ENCODE assay signal across 36 cellular contexts in genomic region chr4:61785766-61786165, GRCh38.
"Had no signal": no experiment of that assay in that cellular context is flagged by ENCODE, and none has a peak within 500 bp of the region (broad histone marks: within the 10 kb centered on the region; RNA-seq: fewer than 3 reads in every experiment).

No MANE protein-coding gene starts in this region.

- DNase-seq: activated effector memory CD4-positive, alpha-beta T cell treated with anti-CD3 and anti-CD28 coated beads, Interleukin-2, amount 50 U/mL, for 16 hours; activated effector memory CD4-positive, alpha-beta T cell treated with Interleukin-2 at 50 U/mL for 16 hours; activated gamma-delta T cell; activated gamma-delta T cell treated with Interleukin-2 at 50 U/mL for 16 hours; activated naive CD4-positive, alpha-beta T cell; activated naive CD4-positive, alpha-beta T cell treated with anti-CD3 and anti-CD28 coated beads for 36 hours; activated naive CD4-positive, alpha-beta T cell treated with anti-CD3 and anti-CD28 coated beads, Interleukin-2, amount 10 ng/mL, durations not matched to agents 7 days and 5 days; activated naive CD4-positive, alpha-beta T cell treated with anti-CD3 and anti-CD28 coated beads, Interleukin-2, amount 50 U/mL, for 16 hours; activated naive CD4-positive, alpha-beta T cell treated with Interleukin-2 at 50 U/mL for 16 hours; activated naive CD8-positive, alpha-beta T cell treated with anti-CD3 and anti-CD28 coated beads for 36 hours; activated naive CD8-positive, alpha-beta T cell treated with anti-CD3 and anti-CD28 coated beads, Interleukin-2, amount 10 ng/mL, durations not matched to agents 7 days and 5 days; activated naive CD8-positive, alpha-beta T cell treated with anti-CD3 and anti-CD28 coated beads, Interleukin-2, amount 50 U/mL, for 24 hours; activated T-cell treated with anti-CD3 and anti-CD28 coated beads, Interleukin-2, amount 50 U/mL, for 1 hour; activated T-cell treated with anti-CD3 and anti-CD28 coated beads, Interleukin-2, amount 50 U/mL, for 24 hours; activated T-cell treated with anti-CD3 and anti-CD28 coated beads, Interleukin-2, amount 50 U/mL, for 4 hours; activated T-cell treated with anti-CD3 and anti-CD28 coated beads, Interleukin-2, amount 50 U/mL, for 48 hours; activated T-cell treated with anti-CD3 and anti-CD28 coated beads, Interleukin-2, amount 50 U/mL, for 72 hours; amniotic stem cell; amygdala; anterior cingulate cortex; aorta; body of pancreas; brain microvascular endothelial cell; central memory CD4-positive, alpha-beta T cell had no signal

- H3K27ac Mint-ChIP-seq: activated naive CD4-positive, alpha-beta T cell treated with anti-CD3 and anti-CD28 coated beads for 36 hours; activated naive CD4-positive, alpha-beta T cell treated with anti-CD3 and anti-CD28 coated beads, Interleukin-2, amount 10 ng/mL, durations not matched to agents 7 days and 5 days; activated naive CD4-positive, alpha-beta T cell treated with anti-CD3 and anti-CD28 coated beads, Interleukin-2, amount 50 U/mL, for 24 hours; activated naive CD4-positive, alpha-beta T cell treated with anti-CD3 and anti-CD28 coated beads, Interleukin-2, amount 50 U/mL, for 72 hours; activated naive CD8-positive, alpha-beta T cell; activated naive CD8-positive, alpha-beta T cell treated with anti-CD3 and anti-CD28 coated beads for 36 hours; activated naive CD8-positive, alpha-beta T cell treated with anti-CD3 and anti-CD28 coated beads, Interleukin-2, amount 10 ng/mL, durations not matched to agents 7 days and 5 days; activated naive CD8-positive, alpha-beta T cell treated with anti-CD3 and anti-CD28 coated beads, Interleukin-2, amount 50 U/mL, for 24 hours; activated T-cell treated with anti-CD3 and anti-CD28 coated beads, Interleukin-2, amount 50 U/mL, for 24 hours; activated T-cell treated with anti-CD3 and anti-CD28 coated beads, Interleukin-2, amount 50 U/mL, for 72 hours; activated T-helper 1 cell treated with anti-CD3 and anti-CD28 coated beads, Interleukin-12 subunit alpha, Interleukin-12 subunit beta, Interleukin-2, Interleukin-4 antibody, amounts not matched to agents 30 ng/mL and 10 ng/mL and 1 ng/mL, durations not matched to agents 14 hours and 24 hours and 36 hours; activated T-helper 17 cell treated with anti-CD3 and anti-CD28 coated beads, Interleukin-2, amount 50 U/mL, for 72 hours; activated T-helper 2 cell treated with anti-CD3 and anti-CD28 coated beads, Interferon-gamma antibody, Interleukin-2, Interleukin-4, amounts not matched to agents 10 μg/mL and 5 μg/mL and 100 μg/mL, durations not matched to agents 14 hours and 24 hours and 36 hours had no signal

- H3K4me3 Mint-ChIP-seq: activated naive CD4-positive, alpha-beta T cell treated with anti-CD3 and anti-CD28 coated beads for 36 hours; activated naive CD4-positive, alpha-beta T cell treated with anti-CD3 and anti-CD28 coated beads, Interleukin-2, amount 10 ng/mL, durations not matched to agents 7 days and 5 days; activated naive CD4-positive, alpha-beta T cell treated with anti-CD3 and anti-CD28 coated beads, Interleukin-2, amount 50 U/mL, for 24 hours; activated naive CD8-positive, alpha-beta T cell; activated naive CD8-positive, alpha-beta T cell treated with anti-CD3 and anti-CD28 coated beads for 36 hours; activated naive CD8-positive, alpha-beta T cell treated with anti-CD3 and anti-CD28 coated beads, Interleukin-2, amount 10 ng/mL, durations not matched to agents 7 days and 5 days; activated naive CD8-positive, alpha-beta T cell treated with anti-CD3 and anti-CD28 coated beads, Interleukin-2, amount 50 U/mL, for 24 hours; activated T-cell treated with anti-CD3 and anti-CD28 coated beads, Interleukin-2, amount 50 U/mL, for 24 hours; activated T-cell treated with anti-CD3 and anti-CD28 coated beads, Interleukin-2, amount 50 U/mL, for 4 hours; activated T-cell treated with anti-CD3 and anti-CD28 coated beads, Interleukin-2, amount 50 U/mL, for 72 hours; activated T-helper 1 cell treated with anti-CD3 and anti-CD28 coated beads, Interleukin-12 subunit alpha, Interleukin-12 subunit beta, Interleukin-2, Interleukin-4 antibody, amounts not matched to agents 30 ng/mL and 10 ng/mL and 1 ng/mL, durations not matched to agents 14 hours and 24 hours and 36 hours; activated T-helper 17 cell treated with anti-CD3 and anti-CD28 coated beads, Interleukin-2, amount 50 U/mL, for 72 hours; brain; central memory CD8-positive, alpha-beta T cell had no signal

- H3K4me1 Mint-ChIP-seq: activated naive CD4-positive, alpha-beta T cell treated with anti-CD3 and anti-CD28 coated beads, Interleukin-2, amount 10 ng/mL, durations not matched to agents 7 days and 5 days; activated naive CD4-positive, alpha-beta T cell treated with anti-CD3 and anti-CD28 coated beads, Interleukin-2, amount 50 U/mL, for 24 hours; activated naive CD8-positive, alpha-beta T cell treated with anti-CD3 and anti-CD28 coated beads for 36 hours; activated naive CD8-positive, alpha-beta T cell treated with anti-CD3 and anti-CD28 coated beads, Interleukin-2, amount 10 ng/mL, durations not matched to agents 7 days and 5 days; activated naive CD8-positive, alpha-beta T cell treated with anti-CD3 and anti-CD28 coated beads, Interleukin-2, amount 50 U/mL, for 24 hours; activated T-helper 17 cell treated with anti-CD3 and anti-CD28 coated beads, Interleukin-2, amount 50 U/mL, for 72 hours; central memory CD8-positive, alpha-beta T cell had no signal

- H3K36me3 Mint-ChIP-seq: activated naive CD4-positive, alpha-beta T cell treated with anti-CD3 and anti-CD28 coated beads, Interleukin-2, amount 10 ng/mL, durations not matched to agents 7 days and 5 days; activated naive CD4-positive, alpha-beta T cell treated with anti-CD3 and anti-CD28 coated beads, Interleukin-2, amount 50 U/mL, for 24 hours; activated naive CD4-positive, alpha-beta T cell treated with anti-CD3 and anti-CD28 coated beads, Interleukin-2, amount 50 U/mL, for 72 hours; activated naive CD8-positive, alpha-beta T cell; activated naive CD8-positive, alpha-beta T cell treated with anti-CD3 and anti-CD28 coated beads for 36 hours; activated naive CD8-positive, alpha-beta T cell treated with anti-CD3 and anti-CD28 coated beads, Interleukin-2, amount 10 ng/mL, durations not matched to agents 7 days and 5 days had no signal

- H3K4me3 ChIP-seq: adrenal gland, ascending aorta, body of pancreas, breast epithelium, cardiac muscle cell had no signal

- H3K9me3 Mint-ChIP-seq: activated naive CD4-positive, alpha-beta T cell treated with anti-CD3 and anti-CD28 coated beads, Interleukin-2, amount 50 U/mL, for 24 hours had no signal

- H3K27me3 Mint-ChIP-seq: activated naive CD4-positive, alpha-beta T cell treated with anti-CD3 and anti-CD28 coated beads, Interleukin-2, amount 10 ng/mL, durations not matched to agents 7 days and 5 days; activated naive CD4-positive, alpha-beta T cell treated with anti-CD3 and anti-CD28 coated beads, Interleukin-2, amount 50 U/mL, for 24 hours; activated naive CD8-positive, alpha-beta T cell; activated naive CD8-positive, alpha-beta T cell treated with anti-CD3 and anti-CD28 coated beads for 36 hours; activated naive CD8-positive, alpha-beta T cell treated with anti-CD3 and anti-CD28 coated beads, Interleukin-2, amount 10 ng/mL, durations not matched to agents 7 days and 5 days; activated naive CD8-positive, alpha-beta T cell treated with anti-CD3 and anti-CD28 coated beads, Interleukin-2, amount 50 U/mL, for 24 hours; activated T-cell treated with anti-CD3 and anti-CD28 coated beads, Interleukin-2, amount 50 U/mL, for 24 hours; activated T-helper 17 cell treated with anti-CD3 and anti-CD28 coated beads, Interleukin-2, amount 50 U/mL, for 72 hours; brain; central memory CD8-positive, alpha-beta T cell had no signal
